In the genomic region with DNA sequence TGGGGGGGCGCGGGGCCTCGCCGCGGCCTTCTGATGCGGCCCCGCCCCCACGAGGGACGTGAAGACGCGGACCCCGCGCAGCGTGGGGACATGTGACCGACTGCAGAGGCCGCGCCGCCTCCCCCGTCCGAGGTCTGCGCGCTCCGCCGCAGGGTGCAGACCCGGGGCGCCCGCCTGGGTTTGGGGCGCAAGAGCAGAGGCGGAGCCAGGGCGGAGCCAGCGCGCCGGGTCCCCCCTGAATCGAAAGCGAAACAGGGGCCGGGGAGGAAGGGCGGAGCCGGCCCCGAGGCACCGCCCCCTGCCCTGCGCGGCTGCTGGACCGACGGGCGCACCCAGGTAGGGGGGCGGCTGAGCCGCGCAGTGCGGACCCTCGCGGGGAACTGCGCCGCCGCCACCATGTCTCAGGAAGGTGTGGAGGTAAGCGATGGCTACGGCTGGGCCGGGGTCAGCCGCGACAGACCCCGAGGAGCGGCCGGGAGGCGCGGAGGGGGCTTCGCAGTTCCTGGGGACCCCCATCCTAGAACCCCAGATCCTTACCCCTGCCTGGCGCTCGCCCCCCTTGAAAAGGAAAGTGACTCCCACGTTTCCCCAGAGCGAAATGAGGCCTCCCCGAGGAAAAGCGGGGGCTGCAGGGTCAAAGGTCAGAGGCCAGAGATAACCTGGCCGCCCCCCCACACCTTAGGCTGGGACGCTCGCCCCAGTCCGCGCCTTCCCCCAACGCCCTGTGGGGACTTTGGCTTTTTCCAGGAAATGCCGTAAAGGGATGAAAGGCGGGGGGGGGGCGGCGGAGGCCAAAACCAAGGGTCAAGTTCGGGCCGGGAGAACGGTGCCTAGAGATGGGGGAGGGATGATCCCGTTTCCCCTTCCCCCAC, we compare ENCODE assay signal across 8 cellular contexts. TPM values are rescaled to one million over a fixed set of nuclear protein-coding genes. Genes with fewer than 3 reads are reported as not detected.
A peak's percentile ranks its signal among the peaks of the same experiment; 100 is the strongest.
DNase-seq lines count a peak whose midpoint lies in the region; ATAC-seq and TF ChIP-seq lines count a peak whose summit lies in the region.

Gene SHFL (plus strand): TSS at position 286 of the 872 bp plus-strand sequence. CDS start 111 bp downstream, at position 397.

- no peak for TF ChIP-seq POLR2A in HCT116 (IDR thresholded peaks at IDR 0.05; ENCODE audit: borderline replicate concordance, extremely low read depth, insufficient read depth, insufficient read length)

- 1% methylated on average over 85 of the region's 85 CpGs for WGBS in ectodermal cell, 2 experiments
- WGBS in lung, 2 donors: 1% methylated on average over 47 to 85 of the region's 85 CpGs

- no TSS peak for BruUV-seq in HCT116 (replicated peaks; lab: Mats Ljungman, UMichigan)

- H3K27me3 Mint-ChIP-seq in activated CD4-positive, alpha-beta memory T cell treated with anti-CD3 and anti-CD28 coated beads for 36 hours: no peaks in the 10 kb centered on the region

- H3K9me3 Mint-ChIP-seq in activated CD4-positive, alpha-beta memory T cell treated with anti-CD3 and anti-CD28 coated beads for 36 hours: no peaks in the 10 kb centered on the region

- H3K4me3 ChIP-seq in HCT116 (replicated peaks in 1 of 2; ENCODE audit: low read depth in 1 of 2, low read length in 2 of 2) (peak within 1 kb of the TSS; percentile 75 to 85), ectodermal cell (ENCODE audit: insufficient read depth, low read depth, low read length) (peak within 1 kb of the TSS; percentile 59), lung (peak within 1 kb of the TSS; percentile 92)

- H3K9me2 ChIP-seq in HCT116 (ENCODE audit: insufficient read depth): no peaks in the 10 kb centered on the region

- ATAC-seq in HCT116: peak; percentile 91
- ATAC-seq in lung (ENCODE audit: insufficient read depth, low FRiP score): peak; percentile 95

- no peaks in the 10 kb centered on the region for H3K36me3 ChIP-seq in HCT116 (ENCODE audit: control insufficient read depth in 1 of 2, insufficient read depth in 2 of 2, low read length in 2 of 2)
- H3K36me3 ChIP-seq in ectodermal cell (ENCODE audit: control insufficient read depth, insufficient read depth, low read length): no peaks in the 10 kb centered on the region
- H3K36me3 ChIP-seq in lung (ENCODE audit: control insufficient read depth in 2 of 2, insufficient read depth in 2 of 2, low read length in 2 of 2): peaks cover 0 to 10% of the 10 kb centered on the region in 2 donors

- TF ChIP-seq RAD21 in HCT116 (IDR thresholded peaks at IDR 0.05; ENCODE audit: low read depth): no peak

- H3K27ac Mint-ChIP-seq in activated CD4-positive, alpha-beta memory T cell treated with anti-CD3 and anti-CD28 coated beads for 36 hours: peak within 1 kb of the TSS; percentile 77

- H3K4me1 ChIP-seq in HCT116 (ENCODE audit: control insufficient read depth in 1 of 2, insufficient read depth in 2 of 2, low read length in 2 of 2): peaks cover 0 to 14% of the 10 kb centered on the region in 2 experiments; a peak in 2 of 4 replicates
- peaks cover 4% of the 10 kb centered on the region for H3K4me1 ChIP-seq in ectodermal cell (ENCODE audit: control insufficient read depth, insufficient read depth, low read length)
- H3K4me1 ChIP-seq in lung (ENCODE audit: control insufficient read depth in 2 of 2, insufficient read depth in 2 of 2, low read length in 2 of 2): peaks cover 0 to 3% of the 10 kb centered on the region in 2 donors

- H3K4me2 ChIP-seq in HCT116 (ENCODE audit: low read length): peak within 1 kb of the TSS; percentile 96

- H3K27me3 ChIP-seq in HCT116 (ENCODE audit: insufficient read depth, low read length) (no peaks in the 10 kb centered on the region), ectodermal cell (ENCODE audit: control insufficient read depth, insufficient read depth, low read length, poor library complexity, severe bottlenecking) (peaks cover 42% of the 10 kb centered on the region), lung (ENCODE audit: control insufficient read depth, insufficient read depth) (no peaks in the 10 kb centered on the region)

- RAD21 ChIA-PET in HCT116 (lab: Charles Lee; ENCODE audit: low non-redundant PET in 1 of 2, low total read pairs in 2 of 2, uncharacterized antibody in 2 of 2, unreplicated experiment in 2 of 2): no interaction called here

- peaks cover 13% of the 10 kb centered on the region for H3K36me3 Mint-ChIP-seq in activated CD4-positive, alpha-beta memory T cell treated with anti-CD3 and anti-CD28 coated beads for 36 hours

- peak; percentile 98 for DNase-seq in GM10266 (ENCODE audit: extremely low spot score)
- DNase-seq in HCT116 (ENCODE audit: low read depth, low spot score): no peak
- peak; percentile 19 for DNase-seq in NCI-H1092 treated with DMSO at 0.1 percent for 48 hours (lab: John Stamatoyannopoulos, UW)
- DNase-seq in activated CD4-positive, alpha-beta memory T cell treated with anti-CD3 and anti-CD28 coated beads for 36 hours: peak; percentile 89
- peak; percentile 70 for DNase-seq in lung (ENCODE audit: low spot score)
- peak; percentile 66 to 71 for DNase-seq in stimulated activated CD4-positive, alpha-beta T cell treated with anti-CD3 and anti-CD28 coated beads, Interleukin-4, amount 100 ng/mL, for 48 hours (ENCODE audit: low read depth in 2 of 2)
- no peak for DNase-seq in NCI-H510A treated with DMSO at 0.1 percent for 48 hours (lab: John Stamatoyannopoulos, UW)

- TF ChIP-seq CTCF in GM10266 (IDR thresholded peaks at IDR 0.05; ENCODE audit: control insufficient read depth, insufficient read depth, low read depth, missing control alignments) (no peak), HCT116 (IDR thresholded peaks at IDR 0.05 in 2 of 3, conservative IDR thresholded peaks at IDR 0.05 in 1 of 3; ENCODE audit: borderline replicate concordance in 1 of 3, insufficient read depth in 1 of 3, low read depth in 2 of 3, low read length in 2 of 3) (no peak), lung (IDR thresholded peaks at IDR 0.05; ENCODE audit: control extremely low read depth, extremely low read depth) (no peak)

- peak within 1 kb of the TSS; percentile 83 for H3K4me3 Mint-ChIP-seq in activated CD4-positive, alpha-beta memory T cell treated with anti-CD3 and anti-CD28 coated beads for 36 hours

- H3K79me2 ChIP-seq in HCT116 (ENCODE audit: insufficient read depth, low read length): no peaks in the 10 kb centered on the region

- peak within 1 kb of the TSS; percentile 66 for H3K9ac ChIP-seq in HCT116 (ENCODE audit: low read length)

- H3K4me1 Mint-ChIP-seq in activated CD4-positive, alpha-beta memory T cell treated with anti-CD3 and anti-CD28 coated beads for 36 hours (ENCODE audit: low read depth): peaks cover 12% of the 10 kb centered on the region

- intact Hi-C loops in HCT116 (cut with micrococcal nuclease): no loop called here
- intact Hi-C loops in activated CD4-positive, alpha-beta memory T cell treated with anti-CD3 and anti-CD28 coated beads for 36 hours (cut with micrococcal nuclease): no loop called here

- POLR2A ChIA-PET in HCT116 (lab: Charles Lee): no interaction called here
- POLR2A ChIA-PET in activated CD4-positive, alpha-beta memory T cell treated with anti-CD3 and anti-CD28 coated beads for 36 hours (lab: Charles Lee): no interaction called here

- CTCF ChIA-PET in HCT116 (lab: Charles Lee): no interaction called here
- CTCF ChIA-PET in activated CD4-positive, alpha-beta memory T cell treated with anti-CD3 and anti-CD28 coated beads for 36 hours (lab: Charles Lee): no interaction called here

- peak within 1 kb of the TSS; percentile 65 for H2AFZ ChIP-seq in HCT116 (ENCODE audit: low read depth, low read length, poor library complexity, severe bottlenecking)

- H3K9me3 ChIP-seq in HCT116 (ENCODE audit: control insufficient read depth in 1 of 2, insufficient read depth in 1 of 2, low read depth in 1 of 2, low read length in 2 of 2) (no peaks in the 10 kb centered on the region), ectodermal cell (ENCODE audit: control insufficient read depth, low read length) (no peaks in the 10 kb centered on the region), lung (ENCODE audit: control insufficient read depth in 2 of 2, insufficient read depth in 1 of 2, low read length in 1 of 2) (no peaks in the 10 kb centered on the region)

- H3K27ac ChIP-seq in HCT116 (ENCODE audit: low read depth, low read length) (peak within 1 kb of the TSS; percentile 54; the same call in 1 of the 2 replicates), ectodermal cell (ENCODE audit: insufficient read depth, low read depth, low read length, poor library complexity, severe bottlenecking) (no peak within 1 kb of the TSS), lung (ENCODE audit: low read depth in 1 of 2, low read length in 1 of 2) (peak within 1 kb of the TSS; percentile 76 to 91)

- H4K20me1 ChIP-seq in HCT116 (ENCODE audit: insufficient read depth): no peaks in the 10 kb centered on the region

TF ChIP-seq in HCT116, 20 proteins besides CTCF, POLR2A, EP300 and RAD21:
- TF ChIP-seq MAX (IDR thresholded peaks at IDR 0.05): 0 out of 2 replicates have a peak, but pooled peaks have one; percentile 7
- TF ChIP-seq ELF1 (IDR thresholded peaks at IDR 0.05; ENCODE audit: borderline replicate concordance, low read depth): no peak
- TF ChIP-seq FOSL1 (IDR thresholded peaks at IDR 0.05; ENCODE audit: low read depth): no peak
- peak; percentile 66 for TF ChIP-seq POLR2AphosphoS5 (IDR thresholded peaks at IDR 0.05; ENCODE audit: low read depth, low read length)
- TF ChIP-seq TCF7L2 (IDR thresholded peaks at IDR 0.05; ENCODE audit: borderline replicate concordance, extremely low read depth, insufficient read depth, insufficient read length): peak; percentile 17
- TF ChIP-seq EZH2 (IDR thresholded peaks at IDR 0.05): no peak

RNA-seq across cellular contexts. Expression of gene SHFL, which starts in this region (rescaled TPM):
- total RNA-seq in HCT116 (2021; ENCODE audit: unreplicated experiment) (18.5 TPM), lung (10 to 100 TPM; 21.2 to 31.5 TPM)
- polyA plus RNA-seq in HCT116 (2012): 13.9 and 14.8 TPM in 2 replicates
- total RNA-seq in activated CD4-positive, alpha-beta memory T cell treated with anti-CD3 and anti-CD28 coated beads for 36 hours: 10 to 100 TPM; 53.5 to 62.9 TPM
- polyA plus RNA-seq in ectodermal cell (2013, experiment 1 of 4): 2.1 TPM
- 2.2 TPM for polyA plus RNA-seq in ectodermal cell (2013, experiment 2 of 4)
- 2.5 TPM for polyA plus RNA-seq in ectodermal cell (2013, experiment 3 of 4)
- 3.0 TPM for polyA plus RNA-seq in ectodermal cell (2013, experiment 4 of 4)
- 10 to 100 TPM; 35.1 to 43.5 TPM for polyA plus RNA-seq in lung

Comparison
In these comparisons a context has a peak if more than half of its experiments do, and no peak if none do; other contexts are left out.
1. DNase-seq: peak in GM10266 (single experiment), NCI-H1092 treated with DMSO at 0.1 percent for 48 hours (single experiment), activated CD4-positive, alpha-beta memory T cell treated with anti-CD3 and anti-CD28 coated beads for 36 hours (single experiment), lung (single experiment) and stimulated activated CD4-positive, alpha-beta T cell treated with anti-CD3 and anti-CD28 coated beads, Interleukin-4, amount 100 ng/mL, for 48 hours (2 of 2); none in HCT116 (single experiment) and NCI-H510A treated with DMSO at 0.1 percent for 48 hours (single experiment).
2. Peak in every context shown above with its lines, with median percentiles within 50 percentile points of each other: H3K4me3 ChIP-seq.